Comparison of ENCODE assay signal across 8 cellular contexts in genomic region chr2:163734911-163735691, GRCh38. TPM values are rescaled to one million over a fixed set of nuclear protein-coding genes. Genes with fewer than 3 reads are reported as not detected.
DNase-seq lines count a peak whose midpoint lies in the region; TF ChIP-seq lines count a peak whose summit lies in the region.

No MANE protein-coding gene starts in this region.

- peaks cover 18% of the 10 kb centered on the region for H3K4me1 ChIP-seq in SJCRH30

- no peak for TF ChIP-seq CTCF in retinal pigment epithelial cell (conservative IDR thresholded peaks at IDR 0.05; ENCODE audit: low read depth, low read length)

- H3K4me3 ChIP-seq in H7 (ENCODE audit: insufficient read depth, low read depth, low read length), result peak overlapping the region; percentile 88
- peak overlapping the region; percentile 86 for H3K4me3 ChIP-seq in SJCRH30
- H3K4me3 ChIP-seq in retinal pigment epithelial cell (ENCODE audit: low read length), result peak overlapping the region; percentile 66

- H3K9me3 ChIP-seq in SJCRH30 (replicated peaks), result no peaks in the 10 kb centered on the region

- peak overlapping the region; percentile 97 for H3K27ac ChIP-seq in SJCRH30

- H3K27me3 ChIP-seq in H7 (ENCODE audit: control insufficient read depth, insufficient read depth, low read length) (no peaks in the 10 kb centered on the region), SJCRH30 (no peaks in the 10 kb centered on the region)

- H3K36me3 ChIP-seq in H7 (replicated peaks; ENCODE audit: control insufficient read depth, insufficient read depth, low read length) (no peaks in the 10 kb centered on the region), SJCRH30 (no peaks in the 10 kb centered on the region)

- DNase-seq in H7, result peak; percentile 16
- DNase-seq in SJCRH30, result peak; percentile 31 to 60
- peak; percentile 29 for DNase-seq in glomerular visceral epithelial cell (ENCODE audit: extremely low spot score)
- no peak for DNase-seq in retinal pigment epithelial cell (ENCODE audit: low read depth)
- no peak for DNase-seq in NAMALWA (ENCODE audit: low spot score)
- DNase-seq in RKO (ENCODE audit: low spot score), result no peak
- no peak for DNase-seq in NCI-H510A (lab: John Stamatoyannopoulos, UW)
- DNase-seq in SHP77 treated with DMSO at 0.1 percent for 48 hours (lab: John Stamatoyannopoulos, UW), result no peak

RNA-seq across cellular contexts. Expression of gene FIGN, which starts 0.7 kb away (rescaled TPM):
- total RNA-seq in H7 (2014; rRNA removed; shearing (Covaris generic)), result 6.5 and 8.7 TPM in 2 replicates
- total RNA-seq in SJCRH30 (2014; rRNA removed; shearing (Covaris generic)), result 7.2 and 7.3 TPM in 2 replicates

Comparison
In these comparisons a context has a peak if more than half of its experiments do, and no peak if none do; other contexts are left out.
1. DNase-seq: peak in H7 (single experiment), SJCRH30 (2 of 2) and glomerular visceral epithelial cell (single experiment); none in retinal pigment epithelial cell (single experiment), NAMALWA (single experiment), RKO (single experiment), NCI-H510A (single experiment) and SHP77 treated with DMSO at 0.1 percent for 48 hours (single experiment).
2. Peak in every context shown above with its lines, with median percentiles within 50 percentile points of each other: H3K4me3 ChIP-seq.